In genomic region chr1:220879509-220880366, GRCh38 we compare ENCODE assay signal across 7 cellular contexts. TPM values are rescaled to one million over a fixed set of nuclear protein-coding genes. Genes with fewer than 3 reads are reported as not detected.
DNase-seq lines count a peak whose midpoint lies in the region; ATAC-seq and TF ChIP-seq lines count a peak whose summit lies in the region.

No MANE protein-coding gene starts in this region.

- H3K27me3 ChIP-seq in HUES48 (ENCODE audit: control insufficient read depth, insufficient read depth, low read length), result peaks cover 100% of the 10 kb centered on the region

- no peak overlapping the region for H3K27ac ChIP-seq in HUES48 (ENCODE audit: low read depth, low read length)

- H3K36me3 ChIP-seq in HUES48 (ENCODE audit: control insufficient read depth, insufficient read depth, low read length), result no peaks in the 10 kb centered on the region

- H3K9me3 Mint-ChIP-seq in activated B cell treated with CpG ODN at 0.5 μM for 24 hours, result no peaks in the 10 kb centered on the region
- no peaks in the 10 kb centered on the region for H3K9me3 Mint-ChIP-seq in osteocyte (ENCODE audit: unreplicated experiment)

- POLR2A ChIA-PET in activated B cell treated with CpG ODN at 0.5 μM for 24 hours (lab: Charles Lee), result interaction anchor here (0.6 to 4.2 kb wide), 23 partner anchors 12 to 1918 kb away, joined by 3 to 66 read pairs (median 3); partner anchors contain the start of gene DUSP10

- H3K4me1 ChIP-seq in HUES48 (ENCODE audit: control insufficient read depth, insufficient read depth, low read length), result peaks cover 35% of the 10 kb centered on the region

- peaks cover 25% of the 10 kb centered on the region for H3K36me3 Mint-ChIP-seq in activated B cell treated with CpG ODN at 0.5 μM for 24 hours (ENCODE audit: low read depth)
- no peaks in the 10 kb centered on the region for H3K36me3 Mint-ChIP-seq in osteocyte (ENCODE audit: unreplicated experiment)

- ATAC-seq in GM19438 (IDR thresholded peaks at IDR 0.05; ENCODE audit: low read depth, unreplicated experiment) (peak; percentile 55), activated B cell treated with CpG ODN at 0.5 μM for 24 hours (ENCODE audit: low read depth) (peak; percentile 37), HG03097 (IDR thresholded peaks at IDR 0.05; ENCODE audit: low FRiP score, unreplicated experiment) (no peak)

- CTCF ChIA-PET in activated B cell treated with CpG ODN at 0.5 μM for 24 hours (lab: Charles Lee), result interaction anchor here (0.7 to 8.3 kb wide), 6 partner anchors 11 to 556 kb away, joined by 4 to 175 read pairs (median 4); no protein-coding TSS in a partner anchor

- DNase-seq in EL (peak; percentile 54), activated B cell treated with CpG ODN at 0.5 μM for 24 hours (peak; percentile 54), glomerular visceral epithelial cell (ENCODE audit: extremely low spot score) (peak; percentile 60), osteocyte (ENCODE audit: extremely low spot score, unreplicated experiment) (no peak)

- H3K27me3 Mint-ChIP-seq in activated B cell treated with CpG ODN at 0.5 μM for 24 hours, result peaks cover 2% of the 10 kb centered on the region
- H3K27me3 Mint-ChIP-seq in osteocyte (ENCODE audit: unreplicated experiment), result peaks cover 93% of the 10 kb centered on the region

- peak overlapping the region; percentile 94 for H3K4me3 Mint-ChIP-seq in activated B cell treated with CpG ODN at 0.5 μM for 24 hours
- peak overlapping the region; percentile 75 for H3K4me3 Mint-ChIP-seq in osteocyte (ENCODE audit: unreplicated experiment)

- H3K9me3 ChIP-seq in HUES48 (ENCODE audit: control insufficient read depth, insufficient read depth, low read length), result no peaks in the 10 kb centered on the region

- peak overlapping the region; percentile 93 for H3K27ac Mint-ChIP-seq in activated B cell treated with CpG ODN at 0.5 μM for 24 hours
- no peak overlapping the region for H3K27ac Mint-ChIP-seq in osteocyte (ENCODE audit: unreplicated experiment)

- peak overlapping the region; percentile 59 for H3K4me3 ChIP-seq in HUES48 (ENCODE audit: low read depth, low read length)

- intact Hi-C loops in activated B cell treated with CpG ODN at 0.5 μM for 24 hours (cut with micrococcal nuclease), result loop anchor here (1.0 to 10.0 kb wide), 9 partner anchors 167 to 1833 kb away; partner anchors contain the start of genes AIDA, BROX, DUSP10 and LYPLAL1

- H3K9ac ChIP-seq in HUES48 (ENCODE audit: low read depth, low read length), result no peak overlapping the region

- TF ChIP-seq CTCF in activated B cell treated with CpG ODN at 0.5 μM for 24 hours (IDR thresholded peaks at IDR 0.05), result no peak
- TF ChIP-seq CTCF in osteocyte (IDR thresholded peaks at IDR 0.05), result no peak

- H3K4me1 Mint-ChIP-seq in activated B cell treated with CpG ODN at 0.5 μM for 24 hours, result peaks cover 50% of the 10 kb centered on the region
- peaks cover 56% of the 10 kb centered on the region for H3K4me1 Mint-ChIP-seq in osteocyte (ENCODE audit: unreplicated experiment)

RNA-seq across cellular contexts. Expression of gene HLX, which starts 0.5 kb away (rescaled TPM):
- total RNA-seq in activated B cell treated with CpG ODN at 0.5 μM for 24 hours (3.2 and 4.6 TPM in 2 replicates), osteocyte (0.54 and 1.5 TPM in 2 replicates)
